1 cellular context compared by ENCODE assay signal in the genomic region with DNA sequence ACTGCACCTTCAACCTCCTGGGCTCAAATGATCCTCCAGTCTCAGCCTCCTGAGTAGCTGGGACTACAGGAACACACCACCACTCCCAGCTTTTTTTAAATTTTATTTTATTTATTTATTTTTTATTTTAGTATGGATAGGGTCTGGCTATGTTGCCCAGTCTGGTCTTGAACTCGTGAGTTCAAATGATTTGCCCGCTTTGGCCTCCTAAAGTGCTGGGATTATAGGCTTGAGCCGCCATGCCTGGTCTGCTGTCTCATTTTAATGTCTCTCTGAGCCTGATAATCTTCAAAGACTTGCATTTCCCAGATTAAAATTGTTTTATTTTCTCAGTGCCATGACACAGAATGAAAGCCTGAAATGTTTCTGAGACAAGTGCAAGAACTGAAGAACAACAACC.
A peak's percentile ranks its signal among the peaks of the same experiment; 100 is the strongest.
TF ChIP-seq lines count a peak whose summit lies in the region.

No MANE protein-coding gene starts in this region.

TF ChIP-seq in HepG2, 621 proteins besides CTCF, POLR2A, EP300 and RAD21:
- TF ChIP-seq ZNF121 (CRISPR knock-in tag; IDR thresholded peaks at IDR 0.05) (peak; percentile 73), ZNF335 (CRISPR knock-in tag; IDR thresholded peaks at IDR 0.05) (no peak)
- TF ChIP-seq, protein P1, sequence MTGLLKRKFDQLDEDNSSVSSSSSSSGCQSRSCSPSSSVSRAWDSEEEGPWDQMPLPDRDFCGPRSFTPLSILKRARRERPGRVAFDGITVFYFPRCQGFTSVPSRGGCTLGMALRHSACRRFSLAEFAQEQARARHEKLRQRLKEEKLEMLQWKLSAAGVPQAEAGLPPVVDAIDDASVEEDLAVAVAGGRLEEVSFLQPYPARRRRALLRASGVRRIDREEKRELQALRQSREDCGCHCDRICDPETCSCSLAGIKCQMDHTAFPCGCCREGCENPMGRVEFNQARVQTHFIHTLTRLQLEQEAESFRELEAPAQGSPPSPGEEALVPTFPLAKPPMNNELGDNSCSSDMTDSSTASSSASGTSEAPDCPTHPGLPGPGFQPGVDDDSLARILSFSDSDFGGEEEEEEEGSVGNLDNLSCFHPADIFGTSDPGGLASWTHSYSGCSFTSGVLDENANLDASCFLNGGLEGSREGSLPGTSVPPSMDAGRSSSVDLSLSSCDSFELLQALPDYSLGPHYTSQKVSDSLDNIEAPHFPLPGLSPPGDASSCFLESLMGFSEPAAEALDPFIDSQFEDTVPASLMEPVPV (CRISPR knock-in tag; IDR thresholded peaks at IDR 0.05), result no peak
TF ChIP-seq in HepG2: peak in this region for 1.
